ENCODE assay signal across 11 cellular contexts in genomic region chr16:9134306-9134705, GRCh38. TPM values are rescaled to one million over a fixed set of nuclear protein-coding genes. Genes with fewer than 3 reads are reported as not detected.
DNase-seq lines count a peak whose midpoint lies in the region; ATAC-seq, FAIRE-seq and TF ChIP-seq lines count a peak whose summit lies in the region.
"Had no signal": no experiment of that assay in that cellular context is flagged by ENCODE, and none has a peak within 500 bp of the region (broad histone marks: within the 10 kb centered on the region; RNA-seq: fewer than 3 reads in every experiment).

No MANE protein-coding gene starts in this region.

- no peak for TF ChIP-seq RAD21 in HepG2 (CRISPR knock-in tag; IDR thresholded peaks at IDR 0.05)

- H3K4me1 Mint-ChIP-seq in T-helper 17 cell: peaks cover 28% of the 10 kb centered on the region

- no peak overlapping the region for H3K4me3 ChIP-seq in HepG2 (replicated peaks in 1 of 3; ENCODE audit: insufficient read depth in 1 of 3, low read depth in 2 of 3, low read length in 3 of 3)
- no peak overlapping the region for H3K4me3 ChIP-seq in right lobe of liver
- H3K4me3 ChIP-seq in mammary epithelial cell (replicated peaks in 1 of 3; ENCODE audit: insufficient read depth in 1 of 3, low read depth in 2 of 3, low read length in 3 of 3): no peak overlapping the region
- H3K4me3 ChIP-seq: HAP-1, K562 had no signal

- WGBS in HepG2 (ENCODE audit: low lambda C conversion rate): 87% methylated on average over 5 of the region's 5 CpGs
- WGBS in right lobe of liver (ENCODE audit: insufficient coverage, low coverage, low lambda C conversion rate, missing lambda C conversion rate): 98% methylated on average over 5 of the region's 5 CpGs
- WGBS in mammary epithelial cell (ENCODE audit: low coverage, missing lambda C conversion rate): 92% methylated on average over 3 of the region's 5 CpGs

- ATAC-seq in HepG2 (no peak), right lobe of liver (no peak), T-helper 17 cell (no peak), left lobe of liver (no peak)

- H4K20me1 ChIP-seq in HepG2 (ENCODE audit: insufficient read depth, low read length): no peaks in the 10 kb centered on the region
- H4K20me1 ChIP-seq in mammary epithelial cell (ENCODE audit: insufficient read depth, low read length): no peaks in the 10 kb centered on the region

- no peak overlapping the region for H2AFZ ChIP-seq in HepG2 (ENCODE audit: low read length)
- no peak overlapping the region for H2AFZ ChIP-seq in mammary epithelial cell (ENCODE audit: low read depth, low read length)

- H3K4me2 ChIP-seq in HepG2 (ENCODE audit: low read depth, low read length) (no peak overlapping the region), mammary epithelial cell (ENCODE audit: insufficient read depth, low read depth, low read length) (no peak overlapping the region)

- intact Hi-C loops in HepG2 (cut with micrococcal nuclease; ENCODE audit: unreplicated experiment): loop anchor here (2.0 to 10.0 kb wide), 4 partner anchors 126 to 560 kb away; no protein-coding TSS in a partner anchor
- intact Hi-C loops in right lobe of liver (cut with DNase I): no loop called here
- intact Hi-C loops in mammary epithelial cell (cut with micrococcal nuclease): loop anchor here (10.0 kb wide), 5 partner anchors 200 to 1370 kb away; partner anchors contain the start of genes ABAT, GRIN2A, PMM2 and TMEM186

- H3K36me3 ChIP-seq in HepG2 (replicated peaks in 1 of 2; ENCODE audit: control insufficient read depth in 1 of 2, insufficient read depth in 2 of 2, low read length in 2 of 2) (no peaks in the 10 kb centered on the region), right lobe of liver (no peaks in the 10 kb centered on the region), mammary epithelial cell (ENCODE audit: insufficient read depth, low read length) (no peaks in the 10 kb centered on the region)
- H3K36me3 ChIP-seq: HAP-1 had no signal

- TF ChIP-seq EP300 in HepG2 (IDR thresholded peaks at IDR 0.05; ENCODE audit: low read depth in 2 of 2, low read length in 2 of 2) (no peak), HepG2 (CRISPR knock-in tag; IDR thresholded peaks at IDR 0.05; ENCODE audit: borderline replicate concordance) (no peak)

- CTCF ChIA-PET in HepG2 (lab: Yijun Ruan, JAX; ENCODE audit: low intra/inter-chr PET ratio, low total read pairs) (interaction anchor here (0.6 to 2.0 kb wide), 5 partner anchors 126 to 567 kb away, joined by 3 to 9 read pairs (median 8); no protein-coding TSS in a partner anchor), mammary epithelial cell (lab: Charles Lee; ENCODE audit: low non-redundant PET) (no interaction called here)

- POLR2A ChIA-PET in HepG2 (lab: Yijun Ruan, JAX): interaction anchor here (1.3 kb wide), 1 partner anchor 43 kb away, joined by 5 read pairs; the partner anchor contains the start of gene HAPSTR1

- TF ChIP-seq CTCF in HepG2 (CRISPR knock-in tag; IDR thresholded peaks at IDR 0.05): no peak
- TF ChIP-seq CTCF in right lobe of liver (IDR thresholded peaks at IDR 0.05): no peak
- TF ChIP-seq CTCF in mammary epithelial cell (conservative IDR thresholded peaks at IDR 0.05 in 1 of 2, IDR thresholded peaks at IDR 0.05 in 1 of 2; ENCODE audit: extremely low read depth in 1 of 2, insufficient read depth in 1 of 2, low read depth in 1 of 2, low read length in 2 of 2): no peak

- peaks cover 23% of the 10 kb centered on the region for H3K4me1 ChIP-seq in HepG2 (ENCODE audit: insufficient read depth, low read length)
- peaks cover 0 to 8% (median 0%) of the 10 kb centered on the region in 4 donors for H3K4me1 ChIP-seq in right lobe of liver
- peaks cover 3% of the 10 kb centered on the region for H3K4me1 ChIP-seq in mammary epithelial cell (ENCODE audit: insufficient read depth, low read length)
- H3K4me1 ChIP-seq: HAP-1 had no signal

- no peak for TF ChIP-seq POLR2A in HepG2 (IDR thresholded peaks at IDR 0.05; ENCODE audit: insufficient read depth in 1 of 2, low read depth in 2 of 2, low read length in 2 of 2)
- TF ChIP-seq POLR2A in right lobe of liver (IDR thresholded peaks at IDR 0.05): no peak

- H3K36me3 Mint-ChIP-seq in T-helper 17 cell (ENCODE audit: low read depth): peaks cover 2% of the 10 kb centered on the region

- no peaks in the 10 kb centered on the region for H3K79me2 ChIP-seq in HepG2 (ENCODE audit: insufficient read depth, low read length)
- H3K79me2 ChIP-seq in mammary epithelial cell (ENCODE audit: insufficient read depth, low read length): no peaks in the 10 kb centered on the region

- H3K9me3 ChIP-seq in HepG2 (ENCODE audit: low read length) (no peaks in the 10 kb centered on the region), right lobe of liver (no peaks in the 10 kb centered on the region), T-helper 17 cell (ENCODE audit: control insufficient read depth, low read length, poor library complexity, severe bottlenecking) (no peaks in the 10 kb centered on the region), mammary epithelial cell (replicated peaks; ENCODE audit: insufficient read depth, low read length) (no peaks in the 10 kb centered on the region)
- H3K9me3 ChIP-seq: HAP-1 had no signal

- H3K4me3 Mint-ChIP-seq in T-helper 17 cell: no peak overlapping the region

- in situ Hi-C loops in HepG2 (cut with HindIII; ENCODE audit: extremely low pct_ligation_motif_present, low pct_unique_long_range_greater_than_20kb) (no loop called here), mammary epithelial cell (cut with MboI; ENCODE audit: low sequenced_read_pairs in 2 of 2) (no loop called here)

- H3K27ac ChIP-seq in HepG2 (ENCODE audit: extremely low read length, insufficient read depth, low read length) (no peak overlapping the region), right lobe of liver (no peak overlapping the region), mammary epithelial cell (ENCODE audit: insufficient read depth, low read depth, low read length) (no peak overlapping the region)

- H3K27me3 Mint-ChIP-seq in T-helper 17 cell: peaks cover 6% of the 10 kb centered on the region

- peak overlapping the region; percentile 34 for H3K27ac Mint-ChIP-seq in T-helper 17 cell

- dilution Hi-C loops in mammary epithelial cell (cut with HindIII; ENCODE audit: low sequenced_read_pairs): no loop called here

- no TSS peak for BruUV-seq in HepG2 (replicated peaks; lab: Mats Ljungman, UMichigan)
- BruUV-seq in mammary epithelial cell (replicated peaks; lab: Mats Ljungman, UMichigan): no TSS peak

- H3K27me3 ChIP-seq in HepG2 (ENCODE audit: control insufficient read depth in 1 of 2, insufficient read depth in 2 of 2, low read length in 2 of 2) (peaks cover 6 to 11% of the 10 kb centered on the region in 2 experiments; a peak in 3 of 5 replicates), right lobe of liver (no peaks in the 10 kb centered on the region), mammary epithelial cell (ENCODE audit: insufficient read depth, low read length) (no peaks in the 10 kb centered on the region)

- DNase-seq in HepG2 (ENCODE audit: low spot score) (no peak), right lobe of liver (no peak), T-helper 17 cell (no peak), left lobe of liver (ENCODE audit: low spot score) (peak; percentile 8), NOMO-1 treated with dmso at 0.1 percent for 144 hours (lab: John Stamatoyannopoulos, UW; ENCODE audit: unreplicated experiment) (no peak), mammary epithelial cell (no peak), islet precursor cell (no peak)
- DNase-seq in stimulated activated CD4-positive, alpha-beta T cell treated with anti-CD3 and anti-CD28 coated beads, Interleukin-4, amount 100 ng/mL, for 1 hour: no peak
- DNase-seq: NCI-H524 treated with DMSO at 0.1 percent for 48 hours had no signal

- no peak for FAIRE-seq in HepG2 (lab: Jason Lieb, UNC)
- FAIRE-seq: K562 had no signal

- H3K9ac ChIP-seq in HepG2 (ENCODE audit: insufficient read depth, low read depth, low read length) (no peak overlapping the region), mammary epithelial cell (ENCODE audit: insufficient read depth, low read length) (no peak overlapping the region)

TF ChIP-seq in HepG2, 621 proteins besides CTCF, POLR2A, EP300 and RAD21 (continues in another document):
- TF ChIP-seq DMAP1 (CRISPR knock-in tag; IDR thresholded peaks at IDR 0.05): no peak
- no peak for TF ChIP-seq ZNF546 (CRISPR knock-in tag; conservative IDR thresholded peaks at IDR 0.05)

RNA-seq across cellular contexts. Expression of gene HAPSTR1, which starts 42.9 kb away (rescaled TPM):
- total RNA-seq in HepG2 (2016; rRNA removed; fragmentation: Illumina TruSeq; extraction: Trizol): 83.2 and 98.4 TPM in 2 replicates
- total RNA-seq in HepG2 (2016; cell fraction: cytosol; rRNA removed; fragmentation: Illumina TruSeq; extraction: Trizol; ENCODE audit: low read depth): 7.8 and 8.2 TPM in 2 replicates
- total RNA-seq in HepG2 (2016; cell fraction: insoluble cytoplasmic fraction; rRNA removed; fragmentation: Illumina TruSeq; extraction: Trizol): 84.4 and 87.6 TPM in 2 replicates
- total RNA-seq in HepG2 (2016; cell fraction: membrane; rRNA removed; fragmentation: Illumina TruSeq; extraction: Trizol): 37.9 and 42.3 TPM in 2 replicates
- 61.0 and 71.2 TPM in 2 replicates for total RNA-seq in HepG2 (2016; cell fraction: nucleus; rRNA removed; fragmentation: Illumina TruSeq; extraction: Trizol)
- 23.6 and 25.2 TPM in 2 replicates for polyA plus RNA-seq in HepG2 (2011; rRNA removed)
- 10.9 and 17.5 TPM in 2 replicates for polyA plus RNA-seq in HepG2 (2011; cell fraction: cytosol; rRNA removed)
- polyA plus RNA-seq in HepG2 (2011; cell fraction: nucleus; rRNA removed): 18.7 and 24.1 TPM in 2 replicates
- 23.7 and 25.0 TPM in 2 replicates for polyA plus RNA-seq in HepG2 (2012)
- polyA plus RNA-seq in HepG2 (2016; cell fraction: cytosol; fragmentation: Illumina TruSeq; extraction: Trizol; ENCODE audit: low read depth): 2.8 and 3.6 TPM in 2 replicates
- 37.1 and 37.6 TPM in 2 replicates for polyA plus RNA-seq in HepG2 (2016; cell fraction: insoluble cytoplasmic fraction; fragmentation: Illumina TruSeq; extraction: Trizol; ENCODE audit: low read depth)
- polyA plus RNA-seq in HepG2 (2016; cell fraction: membrane; fragmentation: Illumina TruSeq; extraction: Trizol; ENCODE audit: low read depth): 13.0 and 13.5 TPM in 2 replicates
- polyA plus RNA-seq in HepG2 (2016; cell fraction: nucleus; fragmentation: Illumina TruSeq; extraction: Trizol; ENCODE audit: insufficient read depth, low read depth): 44.6 and 47.8 TPM in 2 replicates
- polyA minus RNA-seq in HepG2 (2011; rRNA and poly(A)+ RNA removed; ENCODE audit: low replicate concordance): 32.6 and 37.5 TPM in 2 replicates
- 34.0 and 41.8 TPM in 2 replicates for polyA minus RNA-seq in HepG2 (2011; cell fraction: cytosol; rRNA and poly(A)+ RNA removed)
- polyA minus RNA-seq in HepG2 (2011; cell fraction: nucleus; rRNA and poly(A)+ RNA removed): 81.2 and 89.8 TPM in 2 replicates
- 10 to 100 TPM; 23.6 to 34.8 (median 28.3) TPM for total RNA-seq in right lobe of liver
- 100 to 1,000 TPM; 122 to 124 TPM for total RNA-seq in T-helper 17 cell
- 30.3 TPM for total RNA-seq in left lobe of liver
- total RNA-seq in mammary epithelial cell: 100 to 1,000 TPM in 1 of 2 donors, 10 to 100 TPM in 1; 92.6 to 124 TPM
- polyA plus RNA-seq in mammary epithelial cell: 21.6 TPM
- 84.4 TPM for polyA minus RNA-seq in mammary epithelial cell

Comparison
In these comparisons a context has a peak if more than half of its experiments do, and no peak if none do; other contexts are left out.
1. intact Hi-C loops: an anchor here in HepG2 (2.0 to 10.0 kb wide) and mammary epithelial cell (10.0 kb wide); none called in right lobe of liver.